In the genomic region with DNA sequence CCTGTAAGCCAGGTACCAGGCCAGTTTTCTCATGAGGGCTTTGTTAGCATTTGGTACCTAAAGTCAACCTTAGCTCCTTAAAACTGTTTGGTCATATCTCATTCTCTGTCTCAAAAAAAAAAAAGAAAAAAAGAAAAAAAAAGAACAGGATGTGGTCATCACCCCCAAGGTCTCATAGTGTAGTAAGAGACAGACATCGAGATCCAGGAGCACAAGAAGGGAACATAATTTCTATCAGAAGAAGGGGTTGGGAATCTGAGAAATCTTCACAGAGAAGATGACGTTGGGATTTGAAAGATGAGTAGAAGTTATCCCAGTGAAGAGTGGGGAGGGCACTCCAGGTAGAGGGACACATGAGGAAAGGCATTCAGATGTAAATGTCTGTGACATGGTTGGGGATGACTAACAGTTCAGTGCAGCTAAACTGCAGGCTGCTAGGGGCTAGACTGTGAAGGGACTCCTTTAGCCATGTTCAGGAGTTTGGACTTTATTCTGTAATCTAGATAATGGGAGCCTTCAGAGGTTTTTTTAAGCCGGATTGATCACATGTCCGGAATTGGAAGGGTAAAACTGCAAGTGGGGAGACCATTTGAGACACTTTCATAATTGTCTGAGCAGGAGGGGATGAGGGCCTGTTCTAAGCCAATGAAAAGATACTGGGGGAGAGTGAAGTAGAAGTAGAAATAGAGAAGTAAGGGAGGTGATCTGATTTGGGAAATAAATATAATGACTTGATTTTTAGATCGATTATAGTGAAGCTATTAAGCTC, we compare ENCODE assay signal across 8 cellular contexts. TPM values are rescaled to one million over a fixed set of nuclear protein-coding genes. Genes with fewer than 3 reads are reported as not detected.
DNase-seq lines count a peak whose midpoint lies in the region; ATAC-seq, FAIRE-seq and TF ChIP-seq lines count a peak whose summit lies in the region.

No MANE protein-coding gene starts in this region.

- H3F3A ChIP-seq in MM.1S (ENCODE audit: insufficient read depth, low read length) = no peaks in the 10 kb centered on the region

- no peaks in the 10 kb centered on the region for H3K27me3 ChIP-seq in MM.1S (replicated peaks; ENCODE audit: insufficient read depth, low read length)
- no peaks in the 10 kb centered on the region for H3K27me3 ChIP-seq in iPS-18a (ENCODE audit: control insufficient read depth, insufficient read depth, low read length)
- H3K27me3 ChIP-seq in WERI-Rb-1 (ENCODE audit: insufficient read depth, low read depth, severe bottlenecking) = peaks cover 2% of the 10 kb centered on the region
- H3K27me3 ChIP-seq in foreskin keratinocyte = no peaks in the 10 kb centered on the region

- TF ChIP-seq CTCF in GM20000 (IDR thresholded peaks at IDR 0.05; ENCODE audit: extremely low read depth, missing control alignments) = no peak
- TF ChIP-seq CTCF in MM.1S (IDR thresholded peaks at IDR 0.05; ENCODE audit: low read length) = no peak
- no peak for TF ChIP-seq CTCF in WERI-Rb-1 (IDR thresholded peaks at IDR 0.05; ENCODE audit: low read depth, low read length)
- no peak for TF ChIP-seq CTCF in coronary artery (IDR thresholded peaks at IDR 0.05)
- no peak for TF ChIP-seq CTCF in foreskin keratinocyte (conservative IDR thresholded peaks at IDR 0.05)

- H3K27ac ChIP-seq in MM.1S (ENCODE audit: low read length) (no peak overlapping the region), iPS-18a (ENCODE audit: low read length) (peak overlapping the region; percentile 1), WERI-Rb-1 (no peak overlapping the region), coronary artery (no peak overlapping the region), foreskin keratinocyte (no peak overlapping the region)

- H3K4me2 ChIP-seq in MM.1S (ENCODE audit: low read depth, low read length) = peak overlapping the region; percentile 23; the same call in 1 of the 2 replicates

- TF ChIP-seq POLR2A in GM12892 (IDR thresholded peaks at IDR 0.05; ENCODE audit: low read depth, low read length) = no peak

- H3K4me3 ChIP-seq in MM.1S (ENCODE audit: low read length) (no peak overlapping the region), iPS-18a (ENCODE audit: low read length) (no peak overlapping the region), WERI-Rb-1 (ENCODE audit: low read depth, low read length) (no peak overlapping the region), coronary artery (no peak overlapping the region)

- peak; percentile 79 for FAIRE-seq in GM12892 (lab: Jason Lieb, UNC)

- H3K9me3 ChIP-seq in MM.1S (replicated peaks; ENCODE audit: insufficient read depth, low read length) (no peaks in the 10 kb centered on the region), iPS-18a (ENCODE audit: control insufficient read depth, low read depth, low read length) (peaks cover 3% of the 10 kb centered on the region), WERI-Rb-1 (ENCODE audit: severe bottlenecking) (no peaks in the 10 kb centered on the region)

- no peaks in the 10 kb centered on the region for H3K79me2 ChIP-seq in MM.1S (ENCODE audit: low read length)

- no peaks in the 10 kb centered on the region for H3K9me2 ChIP-seq in MM.1S (replicated peaks; ENCODE audit: insufficient read depth, low read length)

- H3K4me1 ChIP-seq in MM.1S (ENCODE audit: low read length) = no peaks in the 10 kb centered on the region
- peaks cover under 1% of the 10 kb centered on the region for H3K4me1 ChIP-seq in iPS-18a (ENCODE audit: control insufficient read depth, low read depth, low read length)
- no peaks in the 10 kb centered on the region for H3K4me1 ChIP-seq in foreskin keratinocyte

- ATAC-seq in foreskin keratinocyte = no peak

- H3K9ac ChIP-seq in MM.1S (ENCODE audit: low read length) (no peak overlapping the region), iPS-18a (ENCODE audit: low read length) (no peak overlapping the region)

- H3K36me3 ChIP-seq in MM.1S (replicated peaks; ENCODE audit: insufficient read depth, low read length) = no peaks in the 10 kb centered on the region
- H3K36me3 ChIP-seq in iPS-18a (ENCODE audit: control insufficient read depth, low read depth, low read length) = no peaks in the 10 kb centered on the region
- no peaks in the 10 kb centered on the region for H3K36me3 ChIP-seq in WERI-Rb-1

- DNase-seq in GM12892 (ENCODE audit: insufficient read length) = no peak
- peak; percentile 8 for DNase-seq in GM20000 (ENCODE audit: low spot score)
- DNase-seq in MM.1S = no peak
- no peak for DNase-seq in WERI-Rb-1
- no peak for DNase-seq in coronary artery (ENCODE audit: low spot score)
- no peak for DNase-seq in foreskin keratinocyte
- DNase-seq in 8988T = no peak

- H4K20me1 ChIP-seq in MM.1S (ENCODE audit: insufficient read depth, low read length) = no peaks in the 10 kb centered on the region

- peak overlapping the region; percentile 35 for H2AFZ ChIP-seq in MM.1S (ENCODE audit: low read length)

RNA-seq across cellular contexts. Expression of a gene that starts 26.9 kb away (rescaled TPM):
- polyA plus RNA-seq in GM12892 (2012; ENCODE audit: missing spikeins) = not detected
- total RNA-seq in foreskin keratinocyte = not detected in 2 replicates
- polyA plus RNA-seq in foreskin keratinocyte = not detected in 2 replicates

RNA-seq across cellular contexts. Expression of a gene that starts 51.5 kb away (rescaled TPM):
- 1.1 TPM for polyA plus RNA-seq in GM12892 (2012; ENCODE audit: missing spikeins)
- total RNA-seq in foreskin keratinocyte = 0.03 TPM in 1 of 2 replicates, not detected in the other
- polyA plus RNA-seq in foreskin keratinocyte = 0.01 TPM in 1 of 2 replicates, not detected in the other

RNA-seq across cellular contexts. Expression of a gene that starts 57.8 kb away (rescaled TPM):
- 14.1 TPM for polyA plus RNA-seq in GM12892 (2012; ENCODE audit: missing spikeins)
- 16.0 and 16.7 TPM in 2 replicates for total RNA-seq in foreskin keratinocyte
- polyA plus RNA-seq in foreskin keratinocyte = 7.2 and 7.8 TPM in 2 replicates
